In genomic region chr10:87818505-87819273, GRCh38 we compare ENCODE assay signal across 8 cellular contexts. TPM values are rescaled to one million over a fixed set of nuclear protein-coding genes. Genes with fewer than 3 reads are reported as not detected.
DNase-seq lines count a peak whose midpoint lies in the region; ATAC-seq and TF ChIP-seq lines count a peak whose summit lies in the region.

No MANE protein-coding gene starts in this region.

- TF ChIP-seq POLR2A in spleen (IDR thresholded peaks at IDR 0.05) = no peak

- H3K4me1 ChIP-seq in spleen = peaks cover 15 to 52% (median 41%) of the 10 kb centered on the region in 6 donors

- H3K27me3 ChIP-seq in HL-60 (ENCODE audit: insufficient read depth, poor library complexity, severe bottlenecking) (no peaks in the 10 kb centered on the region), spleen (replicated peaks in 1 of 7) (no peaks in the 10 kb centered on the region)

- no peaks in the 10 kb centered on the region for H3K36me3 Mint-ChIP-seq in immature natural killer cell

- peak overlapping the region; percentile 87 to 99 (median 96) for H3K4me3 Mint-ChIP-seq in immature natural killer cell

- H3K9me3 Mint-ChIP-seq in immature natural killer cell = no peaks in the 10 kb centered on the region

- H3K4me1 Mint-ChIP-seq in immature natural killer cell = peaks cover 44 to 55% of the 10 kb centered on the region in 2 donors

- peak; percentile 41 for ATAC-seq in GM19467 (IDR thresholded peaks at IDR 0.05; ENCODE audit: unreplicated experiment)

- no peak for TF ChIP-seq CTCF in HL-60 (IDR thresholded peaks at IDR 0.05; ENCODE audit: insufficient read depth, low read length)
- no peak for TF ChIP-seq CTCF in astrocyte of the cerebellum (IDR thresholded peaks at IDR 0.05; ENCODE audit: low read depth, low read length, missing control alignments)
- no peak for TF ChIP-seq CTCF in spleen (IDR thresholded peaks at IDR 0.05 in 8 of 11, conservative IDR thresholded peaks at IDR 0.05 in 3 of 11)

- no peaks in the 10 kb centered on the region for H3K9me3 ChIP-seq in spleen

- intact Hi-C loops in spleen (cut with DNase I; ENCODE audit: low total_unique reads) = no loop called here

- H3K36me3 ChIP-seq in spleen = peaks cover 0 to 7% (median 3%) of the 10 kb centered on the region in 6 donors

- H3K27me3 Mint-ChIP-seq in immature natural killer cell (ENCODE audit: low read depth in 3 of 3) = peaks cover 4 to 13% (median 4%) of the 10 kb centered on the region in 3 donors

- DNase-seq in DMS153 (lab: John Stamatoyannopoulos, UW) = peak; percentile 53
- DNase-seq in HL-60 (ENCODE audit: low read depth in 1 of 2, low spot score in 1 of 2) = peak in 1 of 2 experiments; percentile 53
- DNase-seq in T-helper 1 cell = peak; percentile 21 to 61 (median 47)
- no peak for DNase-seq in astrocyte of the cerebellum (ENCODE audit: low read depth)
- DNase-seq in immature natural killer cell = peak in 2 of 3 donors; percentile 57 to 60
- DNase-seq in spleen = peak; percentile 73
- no peak for DNase-seq in KBM-7

- H3K4me3 ChIP-seq in HL-60 (replicated peaks; ENCODE audit: insufficient read depth, low read length) (peak overlapping the region; percentile 95), astrocyte of the cerebellum (ENCODE audit: low read depth, low read length) (peak overlapping the region; percentile 78), spleen (peak overlapping the region; percentile 54 to 92 (median 76))

- H3K27ac Mint-ChIP-seq in immature natural killer cell = peak overlapping the region; percentile 82 to 96 (median 94)

- peak overlapping the region; percentile 92 for H3K27ac ChIP-seq in HL-60 (replicated peaks)
- peak overlapping the region; percentile 77 to 94 (median 89) for H3K27ac ChIP-seq in spleen

- in situ Hi-C loops in astrocyte of the cerebellum (cut with HindIII; ENCODE audit: low sequenced_read_pairs) (no loop called here), KBM-7 (cut with MboI; ENCODE audit: low pct_unique_long_range_greater_than_20kb, low sequenced_read_pairs) (no loop called here)

- 16 to 21% (median 19%) methylated on average over 29 of the region's 29 CpGs for WGBS in spleen, 5 donors

RNA-seq across cellular contexts. Expression of gene ATAD1, which starts 0.7 kb away (rescaled TPM):
- polyA plus RNA-seq in immature natural killer cell = 10 to 100 TPM; 31.2 to 44.0 (median 42.1) TPM
- 10 to 100 TPM; 27.3 to 49.4 (median 33.0) TPM for total RNA-seq in spleen
- 10 to 100 TPM in 2 of 3 donors, 1 to 10 TPM in 1; 8.7 to 10.1 (median 10.1) TPM for polyA plus RNA-seq in spleen

RNA-seq across cellular contexts. Expression of gene KLLN, which starts 44.6 kb away (rescaled TPM):
- under 1 TPM in 2 of 3 donors, not detected in 1; 0.06 to 0.17 TPM for polyA plus RNA-seq in immature natural killer cell
- 1 to 10 TPM in 5 of 7 donors, under 1 TPM in 2; 0.54 to 2.2 (median 1.4) TPM for total RNA-seq in spleen
- under 1 TPM; 0.52 to 0.93 (median 0.80) TPM for polyA plus RNA-seq in spleen

RNA-seq across cellular contexts. Expression of gene PTEN, which starts 44.7 kb away (rescaled TPM):
- polyA plus RNA-seq in immature natural killer cell = 10 to 100 TPM; 18.0 to 33.5 (median 30.6) TPM
- total RNA-seq in spleen = 100 to 1,000 TPM; 144 to 300 (median 212) TPM
- polyA plus RNA-seq in spleen = 10 to 100 TPM; 38.1 to 47.0 (median 42.0) TPM

Comparison
In these comparisons a context has a peak if more than half of its experiments do, and no peak if none do; other contexts are left out.
1. DNase-seq: peak in DMS153 (single experiment), T-helper 1 cell (5 of 5), immature natural killer cell (2 of 3) and spleen (single experiment); none in astrocyte of the cerebellum (single experiment) and KBM-7 (single experiment).
2. Peak in every context shown above with its lines, with median percentiles within 50 percentile points of each other: H3K4me3 ChIP-seq.